In the genomic region with DNA sequence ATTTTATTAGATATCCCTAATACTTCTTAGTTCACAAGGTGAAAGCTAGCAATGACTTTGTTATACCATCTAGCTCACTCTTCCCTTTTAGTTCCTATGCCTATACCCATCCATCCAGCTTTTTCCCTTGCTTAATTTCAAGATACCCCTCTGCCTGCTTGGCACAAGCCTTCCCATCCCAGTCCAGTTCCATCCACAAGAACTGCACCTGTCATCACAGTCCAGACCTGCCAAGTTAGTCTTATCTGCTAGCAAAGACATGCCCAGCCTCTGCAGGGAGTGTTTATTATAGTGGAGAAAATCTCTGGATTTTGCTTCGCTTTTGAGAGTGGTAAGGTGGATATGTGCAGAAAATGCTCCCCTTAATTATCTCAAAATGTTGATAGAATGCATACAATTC, we compare ENCODE assay signal across 18 cellular contexts.
DNase-seq lines count a peak whose midpoint lies in the region; ATAC-seq and TF ChIP-seq lines count a peak whose summit lies in the region.
"Had no signal": no experiment of that assay in that cellular context is flagged by ENCODE, and none has a peak within 500 bp of the region (broad histone marks: within the 10 kb centered on the region; RNA-seq: fewer than 3 reads in every experiment).

No MANE protein-coding gene starts in this region.

- ATAC-seq in Right ventricle myocardium inferior, result peak; percentile 92
- no peak for ATAC-seq in GM18858 (IDR thresholded peaks at IDR 0.05; ENCODE audit: unreplicated experiment)

- H3K36me3 Mint-ChIP-seq in endothelial cell (ENCODE audit: low read depth, unreplicated experiment), result peaks cover 15% of the 10 kb centered on the region

- peaks cover 41% of the 10 kb centered on the region for H3K4me1 Mint-ChIP-seq in endothelial cell (ENCODE audit: unreplicated experiment)

- intact Hi-C loops in Right ventricle myocardium inferior (cut with DNase I) (no loop called here), cardiac septum (cut with DNase I) (loop anchor here (10.0 kb wide), 1 partner anchor 67 kb away; no protein-coding TSS in a partner anchor)

- no peaks in the 10 kb centered on the region for H3K9me3 Mint-ChIP-seq in endothelial cell (ENCODE audit: unreplicated experiment)

- H3K4me3 Mint-ChIP-seq in endothelial cell (ENCODE audit: unreplicated experiment), result no peak overlapping the region
- H3K4me3 Mint-ChIP-seq: CD14-positive monocyte, GM23338 had no signal

- DNase-seq in Right ventricle myocardium inferior (ENCODE audit: missing footprints) (no peak), cardiac septum (ENCODE audit: low spot score) (no peak), NCI-H69 (lab: John Stamatoyannopoulos, UW) (peak; percentile 38), endothelial cell (ENCODE audit: low spot score) (no peak), germinal center (ENCODE audit: low spot score) (no peak)
- DNase-seq in activated CD4-positive, alpha-beta T cell treated with anti-CD3 and anti-CD28 coated beads, Interleukin-2, amount 50 U/mL, for 1 hour, result no peak
- DNase-seq: Calu3; DMS79 treated with DMSO at 0.1 percent for 48 hours; IMR-90; NCI-H1092; NCI-H187 treated with DMSO at 0.1 percent for 48 hours; NCI-H524 treated with DMSO at 0.1 percent for 48 hours; NK-92 treated with Interleukin-12 subunit alpha and Interleukin-12 subunit beta, amount 100 ng/mL, for 24 hours; OCI-M1; RPMI8226 had no signal

- no peak for TF ChIP-seq CTCF in endothelial cell (IDR thresholded peaks at IDR 0.05; ENCODE audit: unreplicated experiment)

- H3K27ac Mint-ChIP-seq in endothelial cell (ENCODE audit: unreplicated experiment), result peak overlapping the region; percentile 72
- H3K27ac Mint-ChIP-seq: CD14-positive monocyte, GM23338 had no signal

- H3K27me3 Mint-ChIP-seq in endothelial cell (ENCODE audit: unreplicated experiment), result peaks cover 4% of the 10 kb centered on the region
